8 cellular contexts compared by ENCODE assay signal in genomic region chr10:89213191-89213808, GRCh38. TPM values are rescaled to one million over a fixed set of nuclear protein-coding genes. Genes with fewer than 3 reads are reported as not detected.
A peak's percentile ranks its signal among the peaks of the same experiment; 100 is the strongest.
DNase-seq lines count a peak whose midpoint lies in the region; ATAC-seq, FAIRE-seq and TF ChIP-seq lines count a peak whose summit lies in the region.

No MANE protein-coding gene starts in this region.

- no peaks in the 10 kb centered on the region for H3K36me3 ChIP-seq in bronchial epithelial cell (ENCODE audit: control insufficient read depth, insufficient read depth, low read length)

- ATAC-seq in HG03139 (IDR thresholded peaks at IDR 0.05; ENCODE audit: unreplicated experiment): no peak
- no peak for ATAC-seq in GM19455 (IDR thresholded peaks at IDR 0.05; ENCODE audit: unreplicated experiment)

- TF ChIP-seq CTCF in bronchial epithelial cell (IDR thresholded peaks at IDR 0.05; ENCODE audit: insufficient read depth, low read length, severe bottlenecking): peak; percentile 56

- peak; percentile 22 to 23 for DNase-seq in NCI-H2081 (lab: John Stamatoyannopoulos, UW)
- no peak for DNase-seq in NCI-H2081 treated with DMSO at 0.1 percent for 48 hours (lab: John Stamatoyannopoulos, UW)
- peak; percentile 26 for DNase-seq in NCI-H460 (ENCODE audit: extremely low read depth, low read depth)
- peak; percentile 43 for DNase-seq in bronchial epithelial cell (ENCODE audit: low read depth)
- peak; percentile 62 for DNase-seq in left kidney (ENCODE audit: low read depth, low spot score)
- DNase-seq in AG08395 (ENCODE audit: low spot score): no peak

- peaks cover 3% of the 10 kb centered on the region for H3K27me3 ChIP-seq in bronchial epithelial cell (ENCODE audit: control insufficient read depth, insufficient read depth, low read length)

- no peak overlapping the region for H3K4me3 ChIP-seq in bronchial epithelial cell (ENCODE audit: low read depth, low read length)

- FAIRE-seq in bronchial epithelial cell (lab: Jason Lieb, UNC): no peak

RNA-seq across cellular contexts. Expression of gene CH25H, which starts 6.2 kb away (rescaled TPM):
- not detected in 2 replicates for total RNA-seq in NCI-H460 (2014; rRNA removed; shearing (Covaris generic))
- not detected in 2 replicates for polyA plus RNA-seq in NCI-H460 (2014; cell fraction: nucleus; rRNA removed)
- not detected in 2 replicates for total RNA-seq in bronchial epithelial cell

RNA-seq across cellular contexts. Expression of gene LIPA, which starts 38.3 kb away (rescaled TPM):
- 67.7 and 70.7 TPM in 2 replicates for total RNA-seq in NCI-H460 (2014; rRNA removed; shearing (Covaris generic))
- polyA plus RNA-seq in NCI-H460 (2014; cell fraction: nucleus; rRNA removed): 60.3 and 83.7 TPM in 2 replicates
- total RNA-seq in bronchial epithelial cell: 13.6 and 20.8 TPM in 2 replicates

Comparison
In these comparisons a context has a peak if more than half of its experiments do, and no peak if none do; other contexts are left out.
1. DNase-seq: peak in NCI-H2081 (2 of 2), NCI-H460 (single experiment), bronchial epithelial cell (single experiment) and left kidney (single experiment); none in NCI-H2081 treated with DMSO at 0.1 percent for 48 hours (single experiment) and AG08395 (single experiment).